In genomic region chr9:42534984-42535325, GRCh38 we compare ENCODE assay signal across 8 cellular contexts.
A peak's percentile ranks its signal among the peaks of the same experiment; 100 is the strongest.
DNase-seq lines count a peak whose midpoint lies in the region; ATAC-seq, FAIRE-seq and TF ChIP-seq lines count a peak whose summit lies in the region.
"Not testable (repeated sequence)": the region's sequence is repeated elsewhere in the genome, so short reads cannot be mapped to it uniquely, and the experiment has no call there.

No MANE protein-coding gene starts in this region.

- H2BK20ac ChIP-seq in H1 (ENCODE audit: low read length), result not testable (repeated sequence)

- DNase-seq in ELF-1 (ENCODE audit: low read depth, low spot score) (peak; percentile 23), Peyer's patch (peak; percentile 29 to 65 (median 64)), H1 (ENCODE audit: low read depth in 1 of 2, low spot score in 2 of 2) (peak in 1 of 2 experiments; percentile 73), hepatocyte (ENCODE audit: low spot score) (peak; percentile 3), posterior cingulate gyrus (peak in 6 of 10 donors; percentile 1 to 87 (median 36)), transverse colon (peak; percentile 19)
- DNase-seq in activated T-cell treated with anti-CD3 and anti-CD28 coated beads, Interleukin-2, amount 50 U/mL, for 72 hours, result peak; percentile 13 to 24

- H3K4me1 ChIP-seq in Peyer's patch; H1 (replicated peaks in 1 of 4; ENCODE audit: control insufficient read depth in 3 of 4, insufficient read depth in 4 of 4, low read length in 3 of 4); hepatocyte (ENCODE audit: insufficient read depth); transverse colon: not testable (repeated sequence)

- H2BK15ac ChIP-seq in H1 (ENCODE audit: low read length), result not testable (repeated sequence)

- H3K9me3 ChIP-seq in Peyer's patch; H1 (ENCODE audit: insufficient read depth in 2 of 2, low read depth in 1 of 2, low read length in 1 of 2); hepatocyte (ENCODE audit: low read depth); transverse colon: not testable (repeated sequence)

- not testable (repeated sequence) for H3K9ac ChIP-seq in H1 (replicated peaks in 1 of 4; ENCODE audit: extremely low read depth in 1 of 4, low read depth in 3 of 4, low read length in 3 of 4)

- not testable (repeated sequence) for H3K23ac ChIP-seq in H1 (ENCODE audit: insufficient read length)

- TF ChIP-seq POLR2A in Peyer's patch (IDR thresholded peaks at IDR 0.05); H1 (IDR thresholded peaks at IDR 0.05; ENCODE audit: control extremely low read depth in 1 of 2, low read depth in 2 of 2, low read length in 2 of 2); transverse colon (IDR thresholded peaks at IDR 0.05): not testable (repeated sequence)

- not testable (repeated sequence) for H3K4me3 Mint-ChIP-seq in activated T-cell treated with anti-CD3 and anti-CD28 coated beads, Interleukin-2, amount 50 U/mL, for 72 hours

- not testable (repeated sequence) for H3K23me2 ChIP-seq in H1 (ENCODE audit: low read depth, low read length)

- not testable (repeated sequence) for H3K14ac ChIP-seq in H1 (ENCODE audit: insufficient read length)

- POLR2A ChIA-PET in H1 (lab: Charles Lee; ENCODE audit: partially characterized antibody), result not testable (repeated sequence)

- not testable (repeated sequence) for H3K79me1 ChIP-seq in H1 (ENCODE audit: low read depth, low read length)

- H2AFZ ChIP-seq in H1 (ENCODE audit: low read length); hepatocyte: not testable (repeated sequence)

- not testable (repeated sequence) for H3K36me3 ChIP-seq in Peyer's patch; H1 (ENCODE audit: control insufficient read depth in 2 of 4, insufficient read depth in 4 of 4, low read length in 3 of 4); hepatocyte (replicated peaks; ENCODE audit: insufficient read depth, low read depth); transverse colon

- H3K36me3 Mint-ChIP-seq in activated T-cell treated with anti-CD3 and anti-CD28 coated beads, Interleukin-2, amount 50 U/mL, for 72 hours (ENCODE audit: insufficient read depth in 2 of 2), result not testable (repeated sequence)

- not testable (repeated sequence) for TF ChIP-seq CTCF in Peyer's patch (IDR thresholded peaks at IDR 0.05); hepatocyte (IDR thresholded peaks at IDR 0.05; ENCODE audit: poor library complexity); transverse colon (IDR thresholded peaks at IDR 0.05)
- peak; percentile 25 to 49 (median 40); a peak in 3 of 4 replicates for TF ChIP-seq CTCF in H1 (IDR thresholded peaks at IDR 0.05; ENCODE audit: control extremely low read depth in 1 of 3, insufficient read depth in 1 of 3, low read depth in 1 of 3, low read length in 3 of 3)

- H3K27me3 ChIP-seq in Peyer's patch; H1 (replicated peaks in 1 of 4; ENCODE audit: control insufficient read depth in 3 of 4, extremely low read depth in 1 of 4, insufficient read depth in 3 of 4, low read length in 3 of 4); hepatocyte; transverse colon: not testable (repeated sequence)

- TF ChIP-seq EP300 in H1 (IDR thresholded peaks at IDR 0.05; ENCODE audit: borderline replicate concordance in 1 of 2, low read depth in 2 of 2, low read length in 2 of 2); transverse colon (IDR thresholded peaks at IDR 0.05; ENCODE audit: low read depth): not testable (repeated sequence)

- not testable (repeated sequence) for H4K91ac ChIP-seq in H1 (replicated peaks; ENCODE audit: insufficient read length, low read length)

- not testable (repeated sequence) for H3K9me2 ChIP-seq in hepatocyte (replicated peaks; ENCODE audit: insufficient read depth)

- H4K5ac ChIP-seq in H1 (ENCODE audit: insufficient read length, low read depth, low read length), result not testable (repeated sequence)

- not testable (repeated sequence) for H3K4me1 Mint-ChIP-seq in activated T-cell treated with anti-CD3 and anti-CD28 coated beads, Interleukin-2, amount 50 U/mL, for 72 hours (ENCODE audit: low read depth)

- H3K18ac ChIP-seq in H1 (ENCODE audit: extremely low read depth, low read length), result not testable (repeated sequence)

- FAIRE-seq in H1 (lab: Jason Lieb, UNC), result not testable (repeated sequence)

- peak; percentile 41 to 45 for TF ChIP-seq RAD21 in H1 (IDR thresholded peaks at IDR 0.05 in 1 of 2, conservative IDR thresholded peaks at IDR 0.05 in 1 of 2; ENCODE audit: low read depth in 2 of 2, low read length in 2 of 2)

- H3K4me2 ChIP-seq in H1 (ENCODE audit: insufficient read depth in 1 of 2, low read depth in 2 of 2, low read length in 2 of 2); hepatocyte: not testable (repeated sequence)

- not testable (repeated sequence) for H2BK12ac ChIP-seq in H1 (ENCODE audit: low read depth, low read length)

- in situ Hi-C loops in transverse colon (cut with MboI; ENCODE audit: low pct_ligation_motif_present in 1 of 4, low pct_unique_long_range_greater_than_20kb in 1 of 4, low sequenced_read_pairs in 3 of 4), result not testable (repeated sequence)

- not testable (repeated sequence) for H3K9me3 Mint-ChIP-seq in activated T-cell treated with anti-CD3 and anti-CD28 coated beads, Interleukin-2, amount 50 U/mL, for 72 hours

- CTCF ChIA-PET in H1 (lab: Charles Lee; ENCODE audit: partially characterized antibody), result not testable (repeated sequence)

- H3K4me3 ChIP-seq in Peyer's patch; H1 (ENCODE audit: extremely low read depth in 1 of 4, insufficient read depth in 2 of 4, low read depth in 3 of 4, low read length in 4 of 4); hepatocyte; transverse colon: not testable (repeated sequence)

- not testable (repeated sequence) for H2BK5ac ChIP-seq in H1 (ENCODE audit: low read depth, low read length)

- H2BK120ac ChIP-seq in H1 (replicated peaks; ENCODE audit: low read depth, low read length), result not testable (repeated sequence)

- WGBS in H1 (ENCODE audit: extremely low coverage in 1 of 2, insufficient coverage in 1 of 2, insufficient read length in 1 of 2, insufficient replicate concordance in 2 of 2, low coverage in 1 of 2, low lambda C conversion rate in 2 of 2, missing lambda C conversion rate in 1 of 2), 2 experiments, result 30% methylated on average over 6 of the region's 6 CpGs; no CpG with 5 or more reads in 1 of the 2 experiments
- 0% methylated on average over 1 of the region's 6 CpGs for WGBS in hepatocyte (ENCODE audit: low lambda C conversion rate, missing lambda C conversion rate)
- WGBS in transverse colon (ENCODE audit: low coverage in 1 of 2), 2 donors, result 14 to 24% methylated on average over 1 to 6 of the region's 6 CpGs

- H4K20me1 ChIP-seq in H1 (replicated peaks in 1 of 2; ENCODE audit: control insufficient read depth in 1 of 2, insufficient read depth in 2 of 2, low read length in 2 of 2); hepatocyte (ENCODE audit: insufficient read depth, poor library complexity, severe bottlenecking): not testable (repeated sequence)

- intact Hi-C loops in posterior cingulate gyrus (cut with DNase I); transverse colon (cut with DNase I; ENCODE audit: low total_unique reads): not testable (repeated sequence)

- H4K8ac ChIP-seq in H1 (ENCODE audit: extremely low read depth, insufficient read depth, low read length), result not testable (repeated sequence)

- not testable (repeated sequence) for H3K27ac ChIP-seq in Peyer's patch; H1 (ENCODE audit: low read depth, low read length); hepatocyte; transverse colon

- H3K27ac Mint-ChIP-seq in activated T-cell treated with anti-CD3 and anti-CD28 coated beads, Interleukin-2, amount 50 U/mL, for 72 hours, result not testable (repeated sequence)

- not testable (repeated sequence) for H3K56ac ChIP-seq in H1 (replicated peaks; ENCODE audit: insufficient read length, low read depth, low read length)

- peak; percentile 58 for ATAC-seq in HG02759 (IDR thresholded peaks at IDR 0.05; ENCODE audit: unreplicated experiment)
- peak in 1 of 2 donors; percentile 43 for ATAC-seq in activated T-cell treated with anti-CD3 and anti-CD28 coated beads, Interleukin-2, amount 50 U/mL, for 72 hours (replicated peaks in 1 of 2)

- H3K79me2 ChIP-seq in H1 (ENCODE audit: control insufficient read depth in 1 of 2, insufficient read depth in 2 of 2, low read length in 2 of 2); hepatocyte: not testable (repeated sequence)

- not testable (repeated sequence) for H3K27me3 Mint-ChIP-seq in activated T-cell treated with anti-CD3 and anti-CD28 coated beads, Interleukin-2, amount 50 U/mL, for 72 hours (ENCODE audit: low read depth)

- not testable (repeated sequence) for H2AK5ac ChIP-seq in H1 (ENCODE audit: low read depth, low read length)

- not testable (repeated sequence) for H3K4ac ChIP-seq in H1 (replicated peaks; ENCODE audit: insufficient read length, low read depth, low read length)
